Comparison of ENCODE assay signal across 18 cellular contexts in the genomic region with DNA sequence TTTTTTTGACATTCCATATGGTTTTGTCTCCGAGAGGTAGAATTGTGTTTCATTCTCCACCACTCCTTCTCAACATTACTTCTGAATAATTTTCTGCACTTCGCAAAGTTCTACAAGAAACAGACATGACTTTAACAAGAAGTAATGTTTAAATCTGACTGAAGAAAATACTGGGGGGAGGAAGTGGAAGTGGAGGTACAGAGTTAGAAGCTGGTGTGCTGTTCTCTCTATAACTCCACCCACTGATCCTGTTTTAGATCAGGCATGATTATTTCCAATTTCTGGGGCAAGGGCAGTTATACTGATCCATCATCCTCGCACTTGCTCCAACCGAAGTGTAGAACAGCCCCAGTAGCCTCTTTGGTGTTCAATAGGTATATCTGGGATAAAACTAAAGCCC. TPM values are rescaled to one million over a fixed set of nuclear protein-coding genes. Genes with fewer than 3 reads are reported as not detected.
"Had no signal": no experiment of that assay in that cellular context is flagged by ENCODE, and none has a peak within 500 bp of the region (broad histone marks: within the 10 kb centered on the region; RNA-seq: fewer than 3 reads in every experiment).

No MANE protein-coding gene starts in this region.

- H3K27ac ChIP-seq: epithelial cell of prostate, gastrocnemius medialis, neural progenitor cell, parathyroid adenoma, uterus had no signal

- DNase-seq: activated CD4-positive, alpha-beta memory T cell treated with anti-CD3 and anti-CD28 coated beads, Interleukin-2, amount 10 ng/mL, durations not matched to agents 7 days and 5 days; activated CD4-positive, alpha-beta T cell treated with anti-CD3 and anti-CD28 coated beads for 36 hours; activated naive CD4-positive, alpha-beta T cell; cortex of kidney; effector memory CD4-positive, alpha-beta T cell; gastrocnemius medialis; left ventricle myocardium superior; retina; stimulated activated CD4-positive, alpha-beta T cell treated with anti-CD3 and anti-CD28 coated beads, Interleukin-4, amount 100 ng/mL, for 4 hours; stimulated activated naive CD8-positive, alpha-beta T cell treated with anti-CD3 and anti-CD28 coated beads, Interleukin-15, amount 100 ng/mL, for 72 hours; T-helper 9 cell; uterus had no signal

- ATAC-seq: activated CD4-positive, alpha-beta T cell treated with anti-CD3 and anti-CD28 coated beads for 36 hours; gastrocnemius medialis; stimulated activated naive CD8-positive, alpha-beta T cell treated with anti-CD3 and anti-CD28 coated beads, Interleukin-15, amount 100 ng/mL, for 72 hours had no signal

RNA-seq across cellular contexts. Expression of a gene that starts 54.1 kb away (rescaled TPM):
- total RNA-seq: cardiac septum, gastrocnemius medialis, left ventricle myocardium superior, myocyte, thoracic aorta had no signal
